ENCODE assay signal across 1 cellular context in genomic region chr3:34176723-34177122, GRCh38.
TF ChIP-seq lines count a peak whose summit lies in the region.

No MANE protein-coding gene starts in this region.

TF ChIP-seq in A549, 52 proteins besides CTCF, POLR2A, EP300 and RAD21 (continued from another document):
- TF ChIP-seq FOSL2 (IDR thresholded peaks at IDR 0.05) (no peak), FOSL2 (CRISPR knock-in tag; IDR thresholded peaks at IDR 0.05) (no peak), HDAC2 (IDR thresholded peaks at IDR 0.05) (no peak), HOXB13 (CRISPR knock-in tag; IDR thresholded peaks at IDR 0.05; ENCODE audit: low read depth) (no peak), ESRRA (IDR thresholded peaks at IDR 0.05; ENCODE audit: borderline replicate concordance, low read length) (no peak)
